In the genomic region with DNA sequence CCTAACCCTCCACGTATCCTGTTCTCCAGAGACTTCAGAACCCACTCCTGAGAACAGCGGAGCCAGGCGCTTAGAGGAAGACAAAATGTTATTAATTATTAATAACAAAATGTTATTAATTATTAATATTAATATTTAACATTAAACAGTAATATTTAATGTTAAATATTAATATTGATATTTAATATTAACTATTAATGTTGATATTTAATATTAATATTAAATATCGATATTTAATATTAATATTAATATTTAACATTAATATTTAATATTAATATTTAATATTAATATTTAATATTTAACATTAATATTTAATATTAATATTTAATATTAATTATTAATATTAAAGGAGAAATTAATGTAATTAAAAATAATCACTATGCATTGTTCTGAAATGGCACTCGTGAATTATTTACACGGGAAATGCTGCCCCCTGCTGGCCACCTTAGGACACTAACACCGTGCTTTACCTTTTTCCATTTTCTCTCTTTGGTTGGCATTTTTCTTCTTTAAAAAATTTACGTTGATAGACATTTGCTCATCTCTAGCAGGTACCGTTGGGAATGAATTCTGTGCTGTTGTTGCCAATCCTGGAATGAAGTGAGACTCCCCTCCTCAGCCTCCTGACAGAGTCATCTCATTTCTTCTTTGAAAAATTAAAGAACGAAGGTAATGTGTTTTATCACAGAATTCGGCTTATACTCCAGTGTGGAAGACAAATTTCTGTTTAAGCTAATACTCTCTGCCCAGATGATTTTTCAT, we compare ENCODE assay signal across 8 cellular contexts. TPM values are rescaled to one million over a fixed set of nuclear protein-coding genes. Genes with fewer than 3 reads are reported as not detected.
A peak's percentile ranks its signal among the peaks of the same experiment; 100 is the strongest.
DNase-seq lines count a peak whose midpoint lies in the region; ATAC-seq and TF ChIP-seq lines count a peak whose summit lies in the region.

No MANE protein-coding gene starts in this region.

- H3K36me3 Mint-ChIP-seq in activated CD4-positive, alpha-beta T cell treated with anti-CD3 and anti-CD28 coated beads, Interleukin-2, amount 10 ng/mL, durations not matched to agents 24 days and 14 days (ENCODE audit: low read depth), result no peaks in the 10 kb centered on the region

- H3K27me3 Mint-ChIP-seq in activated CD4-positive, alpha-beta T cell treated with anti-CD3 and anti-CD28 coated beads, Interleukin-2, amount 10 ng/mL, durations not matched to agents 24 days and 14 days, result peaks cover 18% of the 10 kb centered on the region

- TF ChIP-seq CTCF in GM10266 (IDR thresholded peaks at IDR 0.05; ENCODE audit: control insufficient read depth, insufficient read depth, low read depth, missing control alignments), result peak; percentile 79

- ATAC-seq in HG02623 (IDR thresholded peaks at IDR 0.05; ENCODE audit: unreplicated experiment), result no peak
- ATAC-seq in HG03045 (IDR thresholded peaks at IDR 0.05; ENCODE audit: unreplicated experiment), result no peak

- H3K9me3 Mint-ChIP-seq in activated CD4-positive, alpha-beta T cell treated with anti-CD3 and anti-CD28 coated beads, Interleukin-2, amount 10 ng/mL, durations not matched to agents 24 days and 14 days, result no peaks in the 10 kb centered on the region

- no peak overlapping the region for H3K4me3 Mint-ChIP-seq in activated CD4-positive, alpha-beta T cell treated with anti-CD3 and anti-CD28 coated beads, Interleukin-2, amount 10 ng/mL, durations not matched to agents 24 days and 14 days

- peak; percentile 33 for DNase-seq in GM10266 (ENCODE audit: extremely low spot score)
- DNase-seq in NCI-H128 (lab: John Stamatoyannopoulos, UW; ENCODE audit: unreplicated experiment), result peak; percentile 3
- DNase-seq in activated CD4-positive, alpha-beta T cell treated with anti-CD3 and anti-CD28 coated beads, Interleukin-2, amount 10 ng/mL, durations not matched to agents 24 days and 14 days, result peak; percentile 80
- DNase-seq in effector CD4-positive, alpha-beta T cell, result peak; percentile 55
- peak; percentile 52 for DNase-seq in myocyte (ENCODE audit: low read depth)
- DNase-seq in stimulated activated CD8-positive, alpha-beta memory T cell treated with anti-CD3 and anti-CD28 coated beads, Interleukin-7, amount 100 ng/mL, for 4 hours (ENCODE audit: low read depth in 2 of 2), result peak; percentile 12 to 42

- no peak overlapping the region for H3K27ac Mint-ChIP-seq in activated CD4-positive, alpha-beta T cell treated with anti-CD3 and anti-CD28 coated beads, Interleukin-2, amount 10 ng/mL, durations not matched to agents 24 days and 14 days

- intact Hi-C loops in activated CD4-positive, alpha-beta T cell treated with anti-CD3 and anti-CD28 coated beads, Interleukin-2, amount 10 ng/mL, durations not matched to agents 24 days and 14 days (cut with micrococcal nuclease), result loop anchor here (5.0 kb wide), 1 partner anchor 106 kb away; no protein-coding TSS in a partner anchor

- no peaks in the 10 kb centered on the region for H3K4me1 Mint-ChIP-seq in activated CD4-positive, alpha-beta T cell treated with anti-CD3 and anti-CD28 coated beads, Interleukin-2, amount 10 ng/mL, durations not matched to agents 24 days and 14 days

RNA-seq across cellular contexts. Expression of a gene that starts 7.5 kb away (rescaled TPM):
- total RNA-seq in activated CD4-positive, alpha-beta T cell treated with anti-CD3 and anti-CD28 coated beads, Interleukin-2, amount 10 ng/mL, durations not matched to agents 24 days and 14 days, result not detected in 2 replicates
- total RNA-seq in myocyte, result not detected in 2 replicates
- polyA plus RNA-seq in myocyte (2012), result not detected

Comparison
In these comparisons a context has a peak if more than half of its experiments do, and no peak if none do; other contexts are left out.
1. DNase-seq: peak in every context shown above with its lines; median percentile 80 in activated CD4-positive, alpha-beta T cell treated with anti-CD3 and anti-CD28 coated beads, Interleukin-2, amount 10 ng/mL, durations not matched to agents 24 days and 14 days; 55 in effector CD4-positive, alpha-beta T cell; 52 in myocyte; 33 in GM10266; 27 in stimulated activated CD8-positive, alpha-beta memory T cell treated with anti-CD3 and anti-CD28 coated beads, Interleukin-7, amount 100 ng/mL, for 4 hours; 3 in NCI-H128.